Comparison of ENCODE assay signal across 1 cellular context in the genomic region with DNA sequence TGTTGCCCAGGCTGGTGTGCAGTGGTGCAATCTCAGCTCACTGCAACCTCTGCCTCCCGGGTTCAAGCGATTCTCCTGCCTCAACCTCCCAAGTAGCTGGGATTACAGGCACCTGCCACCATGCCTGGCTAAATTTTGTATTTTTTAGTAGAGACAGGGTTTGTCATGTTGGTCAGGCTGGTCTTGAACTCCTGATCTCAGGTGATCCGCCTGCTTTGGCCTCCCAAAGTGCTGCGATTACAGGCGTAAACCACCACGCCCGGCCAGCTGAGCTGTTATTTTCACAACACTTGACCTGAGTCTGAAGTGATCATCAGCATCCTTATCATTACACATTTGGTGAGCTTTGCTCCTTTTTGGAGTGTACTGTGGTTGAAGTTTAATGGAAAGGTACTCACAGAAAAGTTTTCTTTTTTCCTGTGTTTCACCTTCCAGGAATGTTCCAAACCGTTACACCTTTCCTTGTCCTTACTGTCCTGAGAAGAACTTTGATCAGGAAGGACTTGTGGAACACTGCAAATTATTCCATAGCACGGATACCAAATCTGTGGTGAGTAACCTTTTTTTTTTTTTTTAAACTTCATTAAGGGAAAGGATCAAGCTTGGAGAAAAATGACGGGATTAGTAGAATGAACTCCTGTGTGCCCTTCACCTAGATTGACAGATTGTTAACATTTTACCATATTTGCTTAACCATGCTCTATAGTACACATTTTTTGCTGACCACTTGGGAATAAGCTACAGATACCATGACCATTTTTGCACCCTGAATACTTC.
TF ChIP-seq lines count a peak whose summit lies in the region.

No MANE protein-coding gene starts in this region.

TF ChIP-seq in HepG2, 621 proteins besides CTCF, POLR2A, EP300 and RAD21 (continued from another document and continues in another):
- TF ChIP-seq, protein P1, sequence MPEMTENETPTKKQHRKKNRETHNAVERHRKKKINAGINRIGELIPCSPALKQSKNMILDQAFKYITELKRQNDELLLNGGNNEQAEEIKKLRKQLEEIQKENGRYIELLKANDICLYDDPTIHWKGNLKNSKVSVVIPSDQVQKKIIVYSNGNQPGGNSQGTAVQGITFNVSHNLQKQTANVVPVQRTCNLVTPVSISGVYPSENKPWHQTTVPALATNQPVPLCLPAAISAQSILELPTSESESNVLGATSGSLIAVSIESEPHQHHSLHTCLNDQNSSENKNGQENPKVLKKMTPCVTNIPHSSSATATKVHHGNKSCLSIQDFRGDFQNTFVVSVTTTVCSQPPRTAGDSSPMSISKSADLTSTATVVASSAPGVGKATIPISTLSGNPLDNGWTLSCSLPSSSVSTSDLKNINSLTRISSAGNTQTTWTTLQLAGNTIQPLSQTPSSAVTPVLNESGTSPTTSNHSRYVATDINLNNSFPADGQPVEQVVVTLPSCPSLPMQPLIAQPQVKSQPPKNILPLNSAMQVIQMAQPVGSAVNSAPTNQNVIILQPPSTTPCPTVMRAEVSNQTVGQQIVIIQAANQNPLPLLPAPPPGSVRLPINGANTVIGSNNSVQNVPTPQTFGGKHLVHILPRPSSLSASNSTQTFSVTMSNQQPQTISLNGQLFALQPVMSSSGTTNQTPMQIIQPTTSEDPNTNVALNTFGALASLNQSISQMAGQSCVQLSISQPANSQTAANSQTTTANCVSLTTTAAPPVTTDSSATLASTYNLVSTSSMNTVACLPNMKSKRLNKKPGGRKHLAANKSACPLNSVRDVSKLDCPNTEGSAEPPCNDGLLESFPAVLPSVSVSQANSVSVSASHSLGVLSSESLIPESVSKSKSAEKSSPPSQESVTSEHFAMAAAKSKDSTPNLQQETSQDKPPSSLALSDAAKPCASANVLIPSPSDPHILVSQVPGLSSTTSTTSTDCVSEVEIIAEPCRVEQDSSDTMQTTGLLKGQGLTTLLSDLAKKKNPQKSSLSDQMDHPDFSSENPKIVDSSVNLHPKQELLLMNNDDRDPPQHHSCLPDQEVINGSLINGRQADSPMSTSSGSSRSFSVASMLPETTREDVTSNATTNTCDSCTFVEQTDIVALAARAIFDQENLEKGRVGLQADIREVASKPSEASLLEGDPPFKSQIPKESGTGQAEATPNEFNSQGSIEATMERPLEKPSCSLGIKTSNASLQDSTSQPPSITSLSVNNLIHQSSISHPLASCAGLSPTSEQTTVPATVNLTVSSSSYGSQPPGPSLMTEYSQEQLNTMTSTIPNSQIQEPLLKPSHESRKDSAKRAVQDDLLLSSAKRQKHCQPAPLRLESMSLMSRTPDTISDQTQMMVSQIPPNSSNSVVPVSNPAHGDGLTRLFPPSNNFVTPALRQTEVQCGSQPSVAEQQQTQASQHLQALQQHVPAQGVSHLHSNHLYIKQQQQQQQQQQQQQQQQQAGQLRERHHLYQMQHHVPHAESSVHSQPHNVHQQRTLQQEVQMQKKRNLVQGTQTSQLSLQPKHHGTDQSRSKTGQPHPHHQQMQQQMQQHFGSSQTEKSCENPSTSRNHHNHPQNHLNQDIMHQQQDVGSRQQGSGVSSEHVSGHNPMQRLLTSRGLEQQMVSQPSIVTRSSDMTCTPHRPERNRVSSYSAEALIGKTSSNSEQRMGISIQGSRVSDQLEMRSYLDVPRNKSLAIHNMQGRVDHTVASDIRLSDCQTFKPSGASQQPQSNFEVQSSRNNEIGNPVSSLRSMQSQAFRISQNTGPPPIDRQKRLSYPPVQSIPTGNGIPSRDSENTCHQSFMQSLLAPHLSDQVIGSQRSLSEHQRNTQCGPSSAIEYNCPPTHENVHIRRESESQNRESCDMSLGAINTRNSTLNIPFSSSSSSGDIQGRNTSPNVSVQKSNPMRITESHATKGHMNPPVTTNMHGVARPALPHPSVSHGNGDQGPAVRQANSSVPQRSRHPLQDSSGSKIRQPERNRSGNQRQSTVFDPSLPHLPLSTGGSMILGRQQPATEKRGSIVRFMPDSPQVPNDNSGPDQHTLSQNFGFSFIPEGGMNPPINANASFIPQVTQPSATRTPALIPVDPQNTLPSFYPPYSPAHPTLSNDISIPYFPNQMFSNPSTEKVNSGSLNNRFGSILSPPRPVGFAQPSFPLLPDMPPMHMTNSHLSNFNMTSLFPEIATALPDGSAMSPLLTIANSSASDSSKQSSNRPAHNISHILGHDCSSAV (CRISPR knock-in tag; IDR thresholded peaks at IDR 0.05; ENCODE audit: borderline replicate concordance) = no peak
- TF ChIP-seq ZBTB7B (CRISPR knock-in tag; IDR thresholded peaks at IDR 0.05) (no peak; the same call in 1 of the 2 replicates), FOXP1 (IDR thresholded peaks at IDR 0.05) (no peak), FOXP1 (CRISPR knock-in tag; IDR thresholded peaks at IDR 0.05) (peak; percentile 87), HDAC1 (CRISPR knock-in tag; IDR thresholded peaks at IDR 0.05) (peak; percentile 94), ZNF451 (CRISPR knock-in tag; IDR thresholded peaks at IDR 0.05) (no peak), MEF2D (CRISPR knock-in tag; IDR thresholded peaks at IDR 0.05) (peak; percentile 68), SRSF9 (IDR thresholded peaks at IDR 0.05; ENCODE audit: borderline replicate concordance, insufficient read depth, low read depth, low read length, poor library complexity, severe bottlenecking) (no peak), MAZ (IDR thresholded peaks at IDR 0.05; ENCODE audit: borderline replicate concordance, low read depth, low read length) (no peak), MAZ (CRISPR knock-in tag; IDR thresholded peaks at IDR 0.05; ENCODE audit: low read depth) (no peak), DPF2 (CRISPR knock-in tag; IDR thresholded peaks at IDR 0.05; ENCODE audit: borderline replicate concordance, low read depth) (peak; percentile 56), ZNF569 (CRISPR knock-in tag; IDR thresholded peaks at IDR 0.05; ENCODE audit: borderline replicate concordance) (no peak), POLR2G (IDR thresholded peaks at IDR 0.05; ENCODE audit: low read depth, low read length) (no peak), ZNF510 (CRISPR knock-in tag; IDR thresholded peaks at IDR 0.05; ENCODE audit: low read depth) (no peak), MTF2 (CRISPR knock-in tag; IDR thresholded peaks at IDR 0.05; ENCODE audit: borderline replicate concordance) (no peak), MED13 (CRISPR knock-in tag; IDR thresholded peaks at IDR 0.05) (no peak), MEIS1 (CRISPR knock-in tag; IDR thresholded peaks at IDR 0.05; ENCODE audit: borderline replicate concordance) (no peak; the same call in 1 of the 2 replicates), XRCC5 (optimal IDR thresholded peaks at IDR 0.05; ENCODE audit: low read length) (no peak), TCF7L2 (IDR thresholded peaks at IDR 0.05; ENCODE audit: low read depth, low read length) (no peak), ZSCAN31 (CRISPR knock-in tag; IDR thresholded peaks at IDR 0.05; ENCODE audit: low read depth) (peak; percentile 86), SOX13 (IDR thresholded peaks at IDR 0.05) (no peak), SOX13 (CRISPR knock-in tag; conservative IDR thresholded peaks at IDR 0.05 in 1 of 2, IDR thresholded peaks at IDR 0.05 in 1 of 2) (peak in 1 of 2 experiments; percentile 75; a peak in 2 of 4 replicates), NRL (CRISPR knock-in tag; IDR thresholded peaks at IDR 0.05; ENCODE audit: borderline replicate concordance) (peak; percentile 46; the same call in 1 of the 2 replicates), PCBP1 (IDR thresholded peaks at IDR 0.05; ENCODE audit: borderline replicate concordance, low read depth, low read length) (no peak), TARDBP (CRISPR knock-in tag; IDR thresholded peaks at IDR 0.05) (0 out of 2 replicates have a peak, but pooled peaks have one; percentile 44), KLF12 (CRISPR knock-in tag; IDR thresholded peaks at IDR 0.05; ENCODE audit: borderline replicate concordance) (no peak; the same call in 1 of the 2 replicates), ARHGAP35 (CRISPR knock-in tag; IDR thresholded peaks at IDR 0.05; ENCODE audit: borderline replicate concordance) (0 out of 2 replicates have a peak, but pooled peaks have one; percentile 29), KMT2B (CRISPR knock-in tag; IDR thresholded peaks at IDR 0.05) (0 out of 2 replicates have a peak, but pooled peaks have one; percentile 39), NAIF1 (CRISPR knock-in tag; IDR thresholded peaks at IDR 0.05; ENCODE audit: borderline replicate concordance) (0 out of 2 replicates have a peak, but pooled peaks have one; percentile 31), GABPA (IDR thresholded peaks at IDR 0.05; ENCODE audit: low read depth, low read length) (no peak), GABPA (CRISPR knock-in tag; IDR thresholded peaks at IDR 0.05; ENCODE audit: low read depth) (no peak), GFI1 (CRISPR knock-in tag; IDR thresholded peaks at IDR 0.05; ENCODE audit: borderline replicate concordance) (peak; percentile 80; the same call in 1 of the 2 replicates), NFATC3 (CRISPR knock-in tag; IDR thresholded peaks at IDR 0.05) (no peak), ZNF12 (CRISPR knock-in tag; IDR thresholded peaks at IDR 0.05) (peak; percentile 24; the same call in 1 of the 2 replicates), ATF7 (IDR thresholded peaks at IDR 0.05) (peak; percentile 9; the same call in 1 of the 2 replicates), ATF7 (CRISPR knock-in tag; IDR thresholded peaks at IDR 0.05) (no peak), ZNF589 (CRISPR knock-in tag; conservative IDR thresholded peaks at IDR 0.05) (no peak), YEATS4 (CRISPR knock-in tag; IDR thresholded peaks at IDR 0.05; ENCODE audit: borderline replicate concordance) (no peak; the same call in 1 of the 2 replicates), TBX2 (CRISPR knock-in tag; IDR thresholded peaks at IDR 0.05; ENCODE audit: borderline replicate concordance) (peak; percentile 100)
- TF ChIP-seq, protein P2, sequence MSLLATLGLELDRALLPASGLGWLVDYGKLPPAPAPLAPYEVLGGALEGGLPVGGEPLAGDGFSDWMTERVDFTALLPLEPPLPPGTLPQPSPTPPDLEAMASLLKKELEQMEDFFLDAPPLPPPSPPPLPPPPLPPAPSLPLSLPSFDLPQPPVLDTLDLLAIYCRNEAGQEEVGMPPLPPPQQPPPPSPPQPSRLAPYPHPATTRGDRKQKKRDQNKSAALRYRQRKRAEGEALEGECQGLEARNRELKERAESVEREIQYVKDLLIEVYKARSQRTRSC (CRISPR knock-in tag; IDR thresholded peaks at IDR 0.05; ENCODE audit: low read depth) = no peak
- TF ChIP-seq, protein P3, sequence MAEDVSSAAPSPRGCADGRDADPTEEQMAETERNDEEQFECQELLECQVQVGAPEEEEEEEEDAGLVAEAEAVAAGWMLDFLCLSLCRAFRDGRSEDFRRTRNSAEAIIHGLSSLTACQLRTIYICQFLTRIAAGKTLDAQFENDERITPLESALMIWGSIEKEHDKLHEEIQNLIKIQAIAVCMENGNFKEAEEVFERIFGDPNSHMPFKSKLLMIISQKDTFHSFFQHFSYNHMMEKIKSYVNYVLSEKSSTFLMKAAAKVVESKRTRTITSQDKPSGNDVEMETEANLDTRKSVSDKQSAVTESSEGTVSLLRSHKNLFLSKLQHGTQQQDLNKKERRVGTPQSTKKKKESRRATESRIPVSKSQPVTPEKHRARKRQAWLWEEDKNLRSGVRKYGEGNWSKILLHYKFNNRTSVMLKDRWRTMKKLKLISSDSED (CRISPR knock-in tag; IDR thresholded peaks at IDR 0.05) = no peak
- TF ChIP-seq, protein P4, sequence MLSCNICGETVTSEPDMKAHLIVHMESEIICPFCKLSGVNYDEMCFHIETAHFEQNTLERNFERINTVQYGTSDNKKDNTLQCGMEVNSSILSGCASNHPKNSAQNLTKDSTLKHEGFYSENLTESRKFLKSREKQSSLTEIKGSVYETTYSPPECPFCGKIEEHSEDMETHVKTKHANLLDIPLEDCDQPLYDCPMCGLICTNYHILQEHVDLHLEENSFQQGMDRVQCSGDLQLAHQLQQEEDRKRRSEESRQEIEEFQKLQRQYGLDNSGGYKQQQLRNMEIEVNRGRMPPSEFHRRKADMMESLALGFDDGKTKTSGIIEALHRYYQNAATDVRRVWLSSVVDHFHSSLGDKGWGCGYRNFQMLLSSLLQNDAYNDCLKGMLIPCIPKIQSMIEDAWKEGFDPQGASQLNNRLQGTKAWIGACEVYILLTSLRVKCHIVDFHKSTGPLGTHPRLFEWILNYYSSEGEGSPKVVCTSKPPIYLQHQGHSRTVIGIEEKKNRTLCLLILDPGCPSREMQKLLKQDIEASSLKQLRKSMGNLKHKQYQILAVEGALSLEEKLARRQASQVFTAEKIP (CRISPR knock-in tag; IDR thresholded peaks at IDR 0.05; ENCODE audit: borderline replicate concordance) = no peak
- TF ChIP-seq, protein P5, sequence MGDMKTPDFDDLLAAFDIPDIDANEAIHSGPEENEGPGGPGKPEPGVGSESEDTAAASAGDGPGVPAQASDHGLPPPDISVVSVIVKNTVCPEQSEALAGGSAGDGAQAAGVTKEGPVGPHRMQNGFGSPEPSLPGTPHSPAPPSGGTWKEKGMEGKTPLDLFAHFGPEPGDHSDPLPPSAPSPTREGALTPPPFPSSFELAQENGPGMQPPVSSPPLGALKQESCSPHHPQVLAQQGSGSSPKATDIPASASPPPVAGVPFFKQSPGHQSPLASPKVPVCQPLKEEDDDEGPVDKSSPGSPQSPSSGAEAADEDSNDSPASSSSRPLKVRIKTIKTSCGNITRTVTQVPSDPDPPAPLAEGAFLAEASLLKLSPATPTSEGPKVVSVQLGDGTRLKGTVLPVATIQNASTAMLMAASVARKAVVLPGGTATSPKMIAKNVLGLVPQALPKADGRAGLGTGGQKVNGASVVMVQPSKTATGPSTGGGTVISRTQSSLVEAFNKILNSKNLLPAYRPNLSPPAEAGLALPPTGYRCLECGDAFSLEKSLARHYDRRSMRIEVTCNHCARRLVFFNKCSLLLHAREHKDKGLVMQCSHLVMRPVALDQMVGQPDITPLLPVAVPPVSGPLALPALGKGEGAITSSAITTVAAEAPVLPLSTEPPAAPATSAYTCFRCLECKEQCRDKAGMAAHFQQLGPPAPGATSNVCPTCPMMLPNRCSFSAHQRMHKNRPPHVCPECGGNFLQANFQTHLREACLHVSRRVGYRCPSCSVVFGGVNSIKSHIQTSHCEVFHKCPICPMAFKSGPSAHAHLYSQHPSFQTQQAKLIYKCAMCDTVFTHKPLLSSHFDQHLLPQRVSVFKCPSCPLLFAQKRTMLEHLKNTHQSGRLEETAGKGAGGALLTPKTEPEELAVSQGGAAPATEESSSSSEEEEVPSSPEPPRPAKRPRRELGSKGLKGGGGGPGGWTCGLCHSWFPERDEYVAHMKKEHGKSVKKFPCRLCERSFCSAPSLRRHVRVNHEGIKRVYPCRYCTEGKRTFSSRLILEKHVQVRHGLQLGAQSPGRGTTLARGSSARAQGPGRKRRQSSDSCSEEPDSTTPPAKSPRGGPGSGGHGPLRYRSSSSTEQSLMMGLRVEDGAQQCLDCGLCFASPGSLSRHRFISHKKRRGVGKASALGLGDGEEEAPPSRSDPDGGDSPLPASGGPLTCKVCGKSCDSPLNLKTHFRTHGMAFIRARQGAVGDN (CRISPR knock-in tag; IDR thresholded peaks at IDR 0.05) = peak; percentile 74
- TF ChIP-seq, protein P6, sequence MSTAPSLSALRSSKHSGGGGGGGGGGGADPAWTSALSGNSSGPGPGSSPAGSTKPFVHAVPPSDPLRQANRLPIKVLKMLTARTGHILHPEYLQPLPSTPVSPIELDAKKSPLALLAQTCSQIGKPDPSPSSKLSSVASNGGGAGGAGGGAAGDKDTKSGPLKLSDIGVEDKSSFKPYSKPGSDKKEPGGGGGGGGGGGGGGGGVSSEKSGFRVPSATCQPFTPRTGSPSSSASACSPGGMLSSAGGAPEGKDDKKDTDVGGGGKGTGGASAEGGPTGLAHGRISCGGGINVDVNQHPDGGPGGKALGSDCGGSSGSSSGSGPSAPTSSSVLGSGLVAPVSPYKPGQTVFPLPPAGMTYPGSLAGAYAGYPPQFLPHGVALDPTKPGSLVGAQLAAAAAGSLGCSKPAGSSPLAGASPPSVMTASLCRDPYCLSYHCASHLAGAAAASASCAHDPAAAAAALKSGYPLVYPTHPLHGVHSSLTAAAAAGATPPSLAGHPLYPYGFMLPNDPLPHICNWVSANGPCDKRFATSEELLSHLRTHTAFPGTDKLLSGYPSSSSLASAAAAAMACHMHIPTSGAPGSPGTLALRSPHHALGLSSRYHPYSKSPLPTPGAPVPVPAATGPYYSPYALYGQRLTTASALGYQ (CRISPR knock-in tag; IDR thresholded peaks at IDR 0.05) = peak; percentile 65; the same call in 1 of the 2 replicates
